Comparison of ENCODE assay signal across 1 cellular context in genomic region chr1:36187800-36188593, GRCh38.
A peak's percentile ranks its signal among the peaks of the same experiment; 100 is the strongest.
TF ChIP-seq lines count a peak whose summit lies in the region.

No MANE protein-coding gene starts in this region.

TF ChIP-seq in K562, 482 proteins besides CTCF, POLR2A, EP300 and RAD21 (continued from another document and continues in another):
- TF ChIP-seq CC2D1A (IDR thresholded peaks at IDR 0.05) (peak; percentile 93), PML (IDR thresholded peaks at IDR 0.05; ENCODE audit: low read length) (no peak), TAF9B (IDR thresholded peaks at IDR 0.05; ENCODE audit: partially characterized antibody) (no peak), ZNF395 (CRISPR knock-in tag; IDR thresholded peaks at IDR 0.05) (peak; percentile 63; the same call in 1 of the 2 replicates), ZNF639 (CRISPR knock-in tag; conservative IDR thresholded peaks at IDR 0.05 in 1 of 2, IDR thresholded peaks at IDR 0.05 in 1 of 2) (peak in 1 of 2 experiments; percentile 51; a peak in 1 of 4 replicates), MAZ (CRISPR knock-in tag; conservative IDR thresholded peaks at IDR 0.05 in 1 of 2, IDR thresholded peaks at IDR 0.05 in 1 of 2) (peak; percentile 42 to 68; a peak in 2 of 4 replicates), HMGXB4 (CRISPR knock-in tag; IDR thresholded peaks at IDR 0.05) (no peak), PHF8 (IDR thresholded peaks at IDR 0.05; ENCODE audit: borderline replicate concordance, low read length) (0 out of 2 replicates have a peak, but pooled peaks have one; percentile 27), IRF2 (CRISPR knock-in tag; IDR thresholded peaks at IDR 0.05) (no peak), TCF15 (CRISPR knock-in tag; IDR thresholded peaks at IDR 0.05) (no peak), MTA3 (IDR thresholded peaks at IDR 0.05; ENCODE audit: borderline replicate concordance) (peak; percentile 75; the same call in 1 of the 2 replicates), ZEB2 (IDR thresholded peaks at IDR 0.05) (peak; percentile 55; the same call in 1 of the 2 replicates), YY1 (IDR thresholded peaks at IDR 0.05; ENCODE audit: borderline replicate concordance in 1 of 3, control insufficient read depth in 1 of 3, extremely low read depth in 1 of 3, insufficient read depth in 3 of 3, insufficient read length in 1 of 3, insufficient replicate concordance in 2 of 3, low read depth in 1 of 3, low read length in 2 of 3) (peak in 2 of 3 experiments; percentile 18 to 68), MYNN (IDR thresholded peaks at IDR 0.05) (peak; percentile 89; the same call in 1 of the 2 replicates), MYNN (CRISPR knock-in tag; IDR thresholded peaks at IDR 0.05) (no peak), RAD51 (IDR thresholded peaks at IDR 0.05; ENCODE audit: borderline replicate concordance, low read depth) (no peak), NONO (IDR thresholded peaks at IDR 0.05; ENCODE audit: low read depth in 2 of 2, low read length in 1 of 2) (0 out of 4 replicates have a peak, but pooled peaks of 1 of the 2 experiments have one; percentile 56), THRB (CRISPR knock-in tag; conservative IDR thresholded peaks at IDR 0.05) (no peak), SOX6 (IDR thresholded peaks at IDR 0.05) (no peak), ZNF740 (CRISPR knock-in tag; IDR thresholded peaks at IDR 0.05) (no peak; the same call in 1 of the 2 replicates), ZNF740 (tag; IDR thresholded peaks at IDR 0.05) (no peak), LEF1 (IDR thresholded peaks at IDR 0.05) (no peak), FOXP4 (CRISPR knock-in tag; IDR thresholded peaks at IDR 0.05; ENCODE audit: borderline replicate concordance) (no peak), ZNF311 (CRISPR knock-in tag; IDR thresholded peaks at IDR 0.05) (no peak), NR2C2 (CRISPR knock-in tag; IDR thresholded peaks at IDR 0.05) (0 out of 2 replicates have a peak, but pooled peaks have one; percentile 11), NR2C2 (tag; IDR thresholded peaks at IDR 0.05) (no peak), TEAD1 (CRISPR knock-in tag; IDR thresholded peaks at IDR 0.05) (peak in 1 of 2 experiments; percentile 69; a peak in 1 of 4 replicates), HCFC1 (IDR thresholded peaks at IDR 0.05; ENCODE audit: low read depth, low read length) (peak; percentile 52), HOMEZ (CRISPR knock-in tag; IDR thresholded peaks at IDR 0.05) (no peak), CXXC5 (CRISPR knock-in tag; IDR thresholded peaks at IDR 0.05) (no peak; the same call in 1 of the 2 replicates), PRPF4 (IDR thresholded peaks at IDR 0.05; ENCODE audit: insufficient read depth, low read depth, low read length, poor library complexity, severe bottlenecking) (no peak), FUS (optimal IDR thresholded peaks at IDR 0.05; ENCODE audit: low read depth, low read length) (no peak), FOXK2 (conservative IDR thresholded peaks at IDR 0.05 in 1 of 2, IDR thresholded peaks at IDR 0.05 in 1 of 2; ENCODE audit: low read depth in 2 of 2) (peak in 1 of 2 experiments; percentile 15; a peak in 1 of 4 replicates), ZFX (CRISPR knock-in tag; IDR thresholded peaks at IDR 0.05) (0 out of 2 replicates have a peak, but pooled peaks have one; percentile 46), ZNF830 (CRISPR knock-in tag; IDR thresholded peaks at IDR 0.05) (no peak), KDM4B (IDR thresholded peaks at IDR 0.05; ENCODE audit: borderline replicate concordance in 2 of 2, low read depth in 1 of 2) (peak in 1 of 2 experiments; percentile 52; a peak in 1 of 4 replicates), ATF1 (CRISPR knock-in tag; IDR thresholded peaks at IDR 0.05) (no peak), ATF1 (tag; IDR thresholded peaks at IDR 0.05) (no peak), POU5F1 (IDR thresholded peaks at IDR 0.05; ENCODE audit: borderline replicate concordance, low read depth, low read length, partially characterized antibody) (no peak), HDAC1 (IDR thresholded peaks at IDR 0.05) (peak in 1 of 2 experiments; percentile 43; a peak in 1 of 4 replicates), RCOR1 (IDR thresholded peaks at IDR 0.05; ENCODE audit: borderline replicate concordance in 1 of 2, low read depth in 2 of 2, low read length in 2 of 2) (peak in 1 of 2 experiments; percentile 73; a peak in 2 of 4 replicates), ZBTB33 (CRISPR knock-in tag; IDR thresholded peaks at IDR 0.05) (peak; percentile 50; the same call in 1 of the 2 replicates), ZNF644 (tag; IDR thresholded peaks at IDR 0.05; ENCODE audit: low read depth) (0 out of 2 replicates have a peak, but pooled peaks have one; percentile 49), ATF4 (CRISPR knock-in tag; IDR thresholded peaks at IDR 0.05) (no peak), ZNF24 (IDR thresholded peaks at IDR 0.05) (peak; percentile 46; the same call in 1 of the 2 replicates), MNT (conservative IDR thresholded peaks at IDR 0.05) (no peak), PTTG1 (tag; IDR thresholded peaks at IDR 0.05; ENCODE audit: low read depth) (no peak), RBFOX2 (IDR thresholded peaks at IDR 0.05; ENCODE audit: low read depth, low read length) (peak; percentile 52)
